In genomic region chr10:87546971-87547413, GRCh38 we compare ENCODE assay signal across 17 cellular contexts. TPM values are rescaled to one million over a fixed set of nuclear protein-coding genes. Genes with fewer than 3 reads are reported as not detected.
DNase-seq lines count a peak whose midpoint lies in the region; ATAC-seq, FAIRE-seq and TF ChIP-seq lines count a peak whose summit lies in the region.
"Had no signal": no experiment of that assay in that cellular context is flagged by ENCODE, and none has a peak within 500 bp of the region (broad histone marks: within the 10 kb centered on the region; RNA-seq: fewer than 3 reads in every experiment).

No MANE protein-coding gene starts in this region.

- H3K4me3 ChIP-seq in adipocyte (ENCODE audit: low read length) (peak overlapping the region; percentile 35), upper lobe of right lung (no peak overlapping the region)
- H3K4me3 ChIP-seq in CD8-positive, alpha-beta T cell (ENCODE audit: low read depth, low read length) = no peak overlapping the region
- H3K4me3 ChIP-seq: colonic mucosa, HAP-1 had no signal

- H3K36me3 ChIP-seq in adipocyte (ENCODE audit: control insufficient read depth, insufficient read depth, low read length, severe bottlenecking) (peaks cover 6% of the 10 kb centered on the region), upper lobe of right lung (no peaks in the 10 kb centered on the region)
- peaks cover 8% of the 10 kb centered on the region for H3K36me3 ChIP-seq in CD8-positive, alpha-beta T cell (ENCODE audit: insufficient read depth, low read length)
- H3K36me3 ChIP-seq: colonic mucosa had no signal

- peak; percentile 48 for FAIRE-seq in H54 (lab: Jason Lieb, UNC)
- FAIRE-seq: G401.6, GM12892 had no signal

- H3K9me3 ChIP-seq in adipocyte (ENCODE audit: control insufficient read depth, low read length) (no peaks in the 10 kb centered on the region), upper lobe of right lung (no peaks in the 10 kb centered on the region)
- peaks cover 6% of the 10 kb centered on the region for H3K9me3 ChIP-seq in CD8-positive, alpha-beta T cell (ENCODE audit: low read length)
- H3K9me3 ChIP-seq: colonic mucosa, HAP-1 had no signal

- POLR2A ChIA-PET in CD8-positive, alpha-beta T cell (lab: Charles Lee) = no interaction called here

- peak overlapping the region; percentile 77 for H3K27ac ChIP-seq in upper lobe of right lung
- no peak overlapping the region for H3K27ac ChIP-seq in CD8-positive, alpha-beta T cell (ENCODE audit: low read depth, low read length)
- H3K27ac ChIP-seq: colonic mucosa, WERI-Rb-1 had no signal

- H3K27me3 ChIP-seq in adipocyte (replicated peaks; ENCODE audit: control insufficient read depth, insufficient read depth, low read length) = no peaks in the 10 kb centered on the region
- no peaks in the 10 kb centered on the region for H3K27me3 ChIP-seq in upper lobe of right lung
- H3K27me3 ChIP-seq in CD8-positive, alpha-beta T cell (ENCODE audit: insufficient read depth, low read length) = no peaks in the 10 kb centered on the region
- H3K27me3 ChIP-seq: colonic mucosa had no signal

- peaks cover 15% of the 10 kb centered on the region for H3K4me1 Mint-ChIP-seq in CD8-positive, alpha-beta T cell (ENCODE audit: low read depth)

- TF ChIP-seq POLR2A in H54 (IDR thresholded peaks at IDR 0.05; ENCODE audit: low read depth, low read length) = no peak

- intact Hi-C loops in upper lobe of right lung (cut with DNase I) = no loop called here
- intact Hi-C loops in CD8-positive, alpha-beta T cell (cut with DNase I, micrococcal nuclease) = no loop called here

- H3K27ac Mint-ChIP-seq in CD8-positive, alpha-beta T cell = no peak overlapping the region
- H3K27ac Mint-ChIP-seq: activated CD8-positive, alpha-beta T cell treated with anti-CD3 and anti-CD28 coated beads, Interleukin-2, amount 10 ng/mL, durations not matched to agents 7 days and 5 days; activated T-helper 17 cell treated with anti-CD3 and anti-CD28 coated beads, Interleukin-2, amount 50 U/mL, for 72 hours; CD4-positive, alpha-beta T cell; naive B cell had no signal

- peak; percentile 60 for ATAC-seq in upper lobe of right lung
- no peak for ATAC-seq in CD8-positive, alpha-beta T cell
- ATAC-seq: activated CD8-positive, alpha-beta T cell treated with anti-CD3 and anti-CD28 coated beads, Interleukin-2, amount 10 ng/mL, durations not matched to agents 7 days and 5 days had no signal

- H3K9me3 Mint-ChIP-seq in CD8-positive, alpha-beta T cell = peaks cover 10% of the 10 kb centered on the region

- no peak for TF ChIP-seq CTCF in upper lobe of right lung (IDR thresholded peaks at IDR 0.05)
- TF ChIP-seq CTCF in CD8-positive, alpha-beta T cell (IDR thresholded peaks at IDR 0.05) = no peak

- DNase-seq in H54 (ENCODE audit: insufficient read length, low spot score) (no peak), adipocyte (ENCODE audit: low read depth) (no peak), iris pigment epithelial cell (ENCODE audit: low read depth) (peak; percentile 51), upper lobe of right lung (peak; percentile 64), NCI-H774 (lab: John Stamatoyannopoulos, UW) (no peak)
- no peak for DNase-seq in activated CD8-positive, alpha-beta memory T cell treated with anti-CD3 and anti-CD28 coated beads, Interleukin-2, amount 50 U/mL, for 4 hours
- DNase-seq in CD8-positive, alpha-beta T cell = no peak
- DNase-seq: CD4-positive, alpha-beta T cell; colonic mucosa; naive B cell; NCI-H1092 treated with DMSO at 0.1 percent for 48 hours; WERI-Rb-1 had no signal

- CTCF ChIA-PET in CD8-positive, alpha-beta T cell (lab: Charles Lee) = no interaction called here

- H3K4me1 ChIP-seq in adipocyte (ENCODE audit: control insufficient read depth, insufficient read depth, low read length) (peaks cover 45% of the 10 kb centered on the region), upper lobe of right lung (peaks cover 33% of the 10 kb centered on the region)
- H3K4me1 ChIP-seq in CD8-positive, alpha-beta T cell (ENCODE audit: insufficient read depth, low read length) = peaks cover 10% of the 10 kb centered on the region
- H3K4me1 ChIP-seq: colonic mucosa, HAP-1 had no signal

- peak overlapping the region; percentile 53 for H3K9ac ChIP-seq in adipocyte (ENCODE audit: low read length)

- H3K27me3 Mint-ChIP-seq in CD8-positive, alpha-beta T cell (ENCODE audit: low read depth) = no peaks in the 10 kb centered on the region
- H3K27me3 Mint-ChIP-seq: activated T-helper 17 cell treated with anti-CD3 and anti-CD28 coated beads, Interleukin-2, amount 50 U/mL, for 72 hours; CD4-positive, alpha-beta T cell; naive B cell had no signal

- H3K36me3 Mint-ChIP-seq in CD8-positive, alpha-beta T cell = peaks cover 34% of the 10 kb centered on the region

- H3K4me3 Mint-ChIP-seq in CD8-positive, alpha-beta T cell = no peak overlapping the region
- H3K4me3 Mint-ChIP-seq: activated CD8-positive, alpha-beta T cell treated with anti-CD3 and anti-CD28 coated beads, Interleukin-2, amount 10 ng/mL, durations not matched to agents 7 days and 5 days; activated T-helper 17 cell treated with anti-CD3 and anti-CD28 coated beads, Interleukin-2, amount 50 U/mL, for 72 hours; CD4-positive, alpha-beta T cell had no signal

RNA-seq across cellular contexts. Expression of gene MINPP1, which starts 42.3 kb away (rescaled TPM):
- 15.4 TPM for total RNA-seq in upper lobe of right lung
- under 1 TPM; 0.64 to 0.81 TPM for total RNA-seq in CD8-positive, alpha-beta T cell

Comparison
In these comparisons a context has a peak if more than half of its experiments do, and no peak if none do; other contexts are left out.
1. DNase-seq: peak in iris pigment epithelial cell (single experiment) and upper lobe of right lung (single experiment); none in H54 (single experiment), adipocyte (single experiment), NCI-H774 (single experiment), activated CD8-positive, alpha-beta memory T cell treated with anti-CD3 and anti-CD28 coated beads, Interleukin-2, amount 50 U/mL, for 4 hours (single experiment) and CD8-positive, alpha-beta T cell (0 of 7).